In the genomic region with DNA sequence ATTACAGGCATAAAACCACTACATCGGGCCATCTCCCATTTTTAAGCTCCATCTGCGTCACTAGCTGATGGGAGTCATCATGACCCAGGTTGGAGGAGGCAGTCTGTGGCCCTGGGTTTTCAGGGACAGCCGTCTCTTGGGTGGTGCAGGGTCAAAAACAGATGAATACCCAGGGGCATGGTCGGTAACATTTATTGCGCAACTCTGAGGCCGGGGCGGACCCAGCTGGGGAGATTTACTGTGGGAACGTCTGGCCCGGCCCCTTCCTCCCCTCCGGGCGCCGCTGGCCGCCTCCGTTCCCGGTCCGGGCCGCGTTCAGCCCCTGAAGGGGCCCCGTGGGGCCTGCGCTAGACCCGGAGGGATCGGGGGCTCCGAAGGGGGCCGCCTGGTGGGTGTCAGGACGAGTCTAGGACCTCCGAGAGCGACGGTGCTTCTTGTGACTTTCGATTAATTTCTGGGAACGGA, we compare ENCODE assay signal across 1 cellular context.
TF ChIP-seq lines count a peak whose summit lies in the region.

No MANE protein-coding gene starts in this region.

TF ChIP-seq in endothelial cell of umbilical vein, 7 proteins besides CTCF, POLR2A, EP300 and RAD21:
- TF ChIP-seq EZH2 (IDR thresholded peaks at IDR 0.05; ENCODE audit: borderline replicate concordance, low read depth, low read length, severe bottlenecking) = peak; percentile 55
- no peak for TF ChIP-seq GATA2 (IDR thresholded peaks at IDR 0.05; ENCODE audit: insufficient read depth, insufficient read length, low read depth, low read length)
